ENCODE assay signal across 21 cellular contexts in the genomic region with DNA sequence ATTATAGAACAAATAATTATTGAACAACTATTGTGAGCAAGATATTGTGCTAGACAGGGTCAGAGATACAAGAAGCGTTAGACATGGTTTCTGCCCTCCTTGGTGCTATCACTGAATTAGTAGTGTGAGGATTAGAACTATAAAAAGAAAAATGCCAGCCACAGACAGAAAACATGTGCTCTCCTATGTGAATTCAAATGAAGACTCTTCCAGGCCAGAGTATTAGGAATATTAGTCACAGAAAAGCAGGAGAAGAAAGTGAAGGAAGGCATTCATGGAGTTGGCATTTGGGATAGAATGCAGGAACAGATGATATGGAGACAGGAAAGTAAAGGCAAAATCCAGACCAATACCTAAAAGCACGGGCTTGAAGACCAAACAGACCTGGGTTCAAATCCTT.
DNase-seq lines count a peak whose midpoint lies in the region; ATAC-seq and TF ChIP-seq lines count a peak whose summit lies in the region.
"Had no signal": no experiment of that assay in that cellular context is flagged by ENCODE, and none has a peak within 500 bp of the region (broad histone marks: within the 10 kb centered on the region; RNA-seq: fewer than 3 reads in every experiment).

No MANE protein-coding gene starts in this region.

- in situ Hi-C loops in IMR-90 (cut with MboI; ENCODE audit: low sequenced_read_pairs): no loop called here

- H2AK9ac ChIP-seq in IMR-90 (replicated peaks; ENCODE audit: low read depth, low read length, poor library complexity): no peak overlapping the region

- no peaks in the 10 kb centered on the region for H4K20me1 ChIP-seq in IMR-90 (ENCODE audit: insufficient read depth, low read length)

- H3K36me3 ChIP-seq in IMR-90 (ENCODE audit: control insufficient read depth, insufficient read depth, low read length) (no peaks in the 10 kb centered on the region), right atrium auricular region (no peaks in the 10 kb centered on the region)
- H3K36me3 ChIP-seq: BE2C had no signal

- DNase-seq in IMR-90 (no peak), chondrocyte (ENCODE audit: low spot score) (no peak), nephron progenitor cell (no peak), kidney tubule cell (ENCODE audit: low spot score) (no peak), T-helper 9 cell (no peak), right atrium auricular region (ENCODE audit: low spot score) (no peak)
- DNase-seq: BE2C; CD4-positive, CD25-positive, alpha-beta regulatory T cell; COR-L47; DMS79 treated with DMSO at 0.1 percent for 48 hours; NCI-H1092 treated with DMSO at 0.1 percent for 48 hours; NCI-H1436 treated with DMSO at 0.1 percent for 48 hours; NCI-H2029; NCI-H2227 treated with DMSO at 0.1 percent for 48 hours; NCI-H510A; NCI-H774; SIG-M5; T-cell had no signal

- dilution Hi-C loops in IMR-90 (cut with HindIII; ENCODE audit: low sequenced_read_pairs, unreplicated experiment): no loop called here

- H2BK120ac ChIP-seq in IMR-90 (ENCODE audit: low read depth, low read length): peak overlapping the region; percentile 59; the same call in 1 of the 2 replicates

- H3K4me1 Mint-ChIP-seq in chondrocyte (ENCODE audit: low read depth) (peaks cover 49% of the 10 kb centered on the region), nephron progenitor cell (peaks cover 7% of the 10 kb centered on the region)
- H3K4me1 Mint-ChIP-seq: CD4-positive, CD25-positive, alpha-beta regulatory T cell; T-cell had no signal

- H4K8ac ChIP-seq in IMR-90 (ENCODE audit: low read depth in 2 of 2, low read length in 2 of 2): no peak overlapping the region

- H3K27me3 Mint-ChIP-seq in chondrocyte (ENCODE audit: low read depth): no peaks in the 10 kb centered on the region
- peaks cover 7% of the 10 kb centered on the region for H3K27me3 Mint-ChIP-seq in nephron progenitor cell (ENCODE audit: low read depth, poor library complexity)
- H3K27me3 Mint-ChIP-seq: CD4-positive, CD25-positive, alpha-beta regulatory T cell had no signal

- no peak overlapping the region; the same call in 1 of the 2 replicates for H3K18ac ChIP-seq in IMR-90 (ENCODE audit: low read depth, low read length)

- BruUV-seq in IMR-90 (replicated peaks; lab: Mats Ljungman, UMichigan): no TSS peak

- H3K9me3 Mint-ChIP-seq in chondrocyte (ENCODE audit: low read depth) (no peaks in the 10 kb centered on the region), nephron progenitor cell (peaks cover 20% of the 10 kb centered on the region)

- TF ChIP-seq POLR2A in IMR-90 (IDR thresholded peaks at IDR 0.05; ENCODE audit: low read depth, low read length): no peak

- no peak overlapping the region for H3K14ac ChIP-seq in IMR-90 (replicated peaks; ENCODE audit: low read depth, low read length)

- H2BK20ac ChIP-seq in IMR-90 (ENCODE audit: low read depth, low read length): peak overlapping the region; percentile 44

- H3K56ac ChIP-seq in IMR-90 (ENCODE audit: extremely low read depth, insufficient read depth, low read length): no peak overlapping the region

- peak overlapping the region; percentile 29; the same call in 1 of the 2 replicates for H3K4ac ChIP-seq in IMR-90 (ENCODE audit: low read depth, low read length)

- peaks cover 6% of the 10 kb centered on the region for H3K36me3 Mint-ChIP-seq in chondrocyte (ENCODE audit: low read depth)
- no peaks in the 10 kb centered on the region for H3K36me3 Mint-ChIP-seq in nephron progenitor cell (ENCODE audit: low read depth)
- H3K36me3 Mint-ChIP-seq: CD4-positive, CD25-positive, alpha-beta regulatory T cell; T-cell had no signal

- CTCF ChIA-PET in IMR-90 (lab: Yijun Ruan, JAX): no interaction called here

- ATAC-seq in IMR-90 (ENCODE audit: low read depth) (no peak), GM21717 (IDR thresholded peaks at IDR 0.05; ENCODE audit: unreplicated experiment) (no peak)
- ATAC-seq: Panc1, T-cell had no signal

- H3K9me1 ChIP-seq in IMR-90 (ENCODE audit: insufficient read depth, low read length): no peaks in the 10 kb centered on the region

- H2BK15ac ChIP-seq in IMR-90 (ENCODE audit: low read depth, low read length): peak overlapping the region; percentile 61; the same call in 1 of the 3 replicates

- H3K4me3 ChIP-seq in IMR-90 (ENCODE audit: insufficient read depth, low read depth, low read length) (no peak overlapping the region), right atrium auricular region (no peak overlapping the region)
- H3K4me3 ChIP-seq: K562 had no signal

- no peaks in the 10 kb centered on the region for H3K79me1 ChIP-seq in IMR-90 (ENCODE audit: low read depth in 1 of 2, low read length in 2 of 2)

- 0 out of 2 replicates have a peak overlapping the region, but pooled peaks have one; percentile 34 for H3K23ac ChIP-seq in IMR-90 (ENCODE audit: low read depth, low read length)

- H3K27me3 ChIP-seq in IMR-90 (ENCODE audit: control insufficient read depth, insufficient read depth, low read length): no peaks in the 10 kb centered on the region
- no peaks in the 10 kb centered on the region for H3K27me3 ChIP-seq in right atrium auricular region
- H3K27me3 ChIP-seq: BE2C had no signal

- H3K4me2 ChIP-seq in IMR-90 (ENCODE audit: low read depth, low read length): no peak overlapping the region

- no peaks in the 10 kb centered on the region for H3K9me3 ChIP-seq in IMR-90 (ENCODE audit: control insufficient read depth, insufficient read depth, low read length)
- no peaks in the 10 kb centered on the region for H3K9me3 ChIP-seq in right atrium auricular region
- H3K9me3 ChIP-seq: BE2C had no signal

- H4K5ac ChIP-seq in IMR-90 (ENCODE audit: low read depth, low read length): no peak overlapping the region

- intact Hi-C loops in IMR-90 (cut with micrococcal nuclease): no loop called here

- H3K4me1 ChIP-seq in IMR-90 (ENCODE audit: control insufficient read depth, insufficient read depth, low read length) (no peaks in the 10 kb centered on the region), right atrium auricular region (no peaks in the 10 kb centered on the region)

- H3K27ac Mint-ChIP-seq in chondrocyte (ENCODE audit: unreplicated experiment) (peak overlapping the region; percentile 91), nephron progenitor cell (peak overlapping the region; percentile 1)
- H3K27ac Mint-ChIP-seq: CD4-positive, CD25-positive, alpha-beta regulatory T cell; T-cell had no signal

- TF ChIP-seq RAD21 in IMR-90 (IDR thresholded peaks at IDR 0.05; ENCODE audit: low read length): no peak

- TF ChIP-seq CTCF in IMR-90 (conservative IDR thresholded peaks at IDR 0.05; ENCODE audit: low read depth, low read length) (no peak), chondrocyte (IDR thresholded peaks at IDR 0.05) (no peak), nephron progenitor cell (IDR thresholded peaks at IDR 0.05) (no peak), right atrium auricular region (IDR thresholded peaks at IDR 0.05) (no peak)

- H2AFZ ChIP-seq in IMR-90 (replicated peaks; ENCODE audit: low read length, poor library complexity): no peak overlapping the region

- H4K91ac ChIP-seq in IMR-90 (ENCODE audit: insufficient read depth, low read depth, low read length): no peak overlapping the region

- no peak overlapping the region for H3K9ac ChIP-seq in IMR-90 (ENCODE audit: low read depth, low read length)

- H2BK5ac ChIP-seq in IMR-90 (ENCODE audit: low read depth, low read length, poor library complexity, severe bottlenecking): no peak overlapping the region

- POLR2A ChIA-PET in IMR-90 (lab: Charles Lee; ENCODE audit: unreplicated experiment): no interaction called here

- no CpG with 5 or more reads among the region's 2 CpGs for WGBS in IMR-90 (ENCODE audit: extremely low coverage in 2 of 2, insufficient read length in 1 of 2), 2 experiments

- no peak overlapping the region for H3K27ac ChIP-seq in IMR-90 (ENCODE audit: insufficient read depth, low read length)
- no peak overlapping the region for H3K27ac ChIP-seq in right atrium auricular region

- no peak overlapping the region for H3K4me3 Mint-ChIP-seq in chondrocyte (ENCODE audit: unreplicated experiment)
- no peak overlapping the region for H3K4me3 Mint-ChIP-seq in nephron progenitor cell
- H3K4me3 Mint-ChIP-seq: CD4-positive, CD25-positive, alpha-beta regulatory T cell; T-cell had no signal

- 0 out of 2 replicates have a peak overlapping the region, but pooled peaks have one; percentile 23 for H2AK5ac ChIP-seq in IMR-90 (ENCODE audit: low read depth, low read length)

TF ChIP-seq in IMR-90, 13 proteins besides CTCF, POLR2A, EP300 and RAD21:
- TF ChIP-seq MAZ (IDR thresholded peaks at IDR 0.05; ENCODE audit: borderline replicate concordance, low read depth, low read length): no peak
- TF ChIP-seq MAFK (IDR thresholded peaks at IDR 0.05; ENCODE audit: low read depth, low read length): no peak
- TF ChIP-seq RCOR1 (IDR thresholded peaks at IDR 0.05; ENCODE audit: insufficient replicate concordance, low read length): no peak
- no peak for TF ChIP-seq NFE2L2 (IDR thresholded peaks at IDR 0.05; ENCODE audit: low read depth, low read length)
- TF ChIP-seq, protein P1, sequence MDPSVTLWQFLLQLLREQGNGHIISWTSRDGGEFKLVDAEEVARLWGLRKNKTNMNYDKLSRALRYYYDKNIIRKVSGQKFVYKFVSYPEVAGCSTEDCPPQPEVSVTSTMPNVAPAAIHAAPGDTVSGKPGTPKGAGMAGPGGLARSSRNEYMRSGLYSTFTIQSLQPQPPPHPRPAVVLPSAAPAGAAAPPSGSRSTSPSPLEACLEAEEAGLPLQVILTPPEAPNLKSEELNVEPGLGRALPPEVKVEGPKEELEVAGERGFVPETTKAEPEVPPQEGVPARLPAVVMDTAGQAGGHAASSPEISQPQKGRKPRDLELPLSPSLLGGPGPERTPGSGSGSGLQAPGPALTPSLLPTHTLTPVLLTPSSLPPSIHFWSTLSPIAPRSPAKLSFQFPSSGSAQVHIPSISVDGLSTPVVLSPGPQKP (IDR thresholded peaks at IDR 0.05; ENCODE audit: borderline replicate concordance, low read depth, low read length): no peak
- TF ChIP-seq, protein P2, sequence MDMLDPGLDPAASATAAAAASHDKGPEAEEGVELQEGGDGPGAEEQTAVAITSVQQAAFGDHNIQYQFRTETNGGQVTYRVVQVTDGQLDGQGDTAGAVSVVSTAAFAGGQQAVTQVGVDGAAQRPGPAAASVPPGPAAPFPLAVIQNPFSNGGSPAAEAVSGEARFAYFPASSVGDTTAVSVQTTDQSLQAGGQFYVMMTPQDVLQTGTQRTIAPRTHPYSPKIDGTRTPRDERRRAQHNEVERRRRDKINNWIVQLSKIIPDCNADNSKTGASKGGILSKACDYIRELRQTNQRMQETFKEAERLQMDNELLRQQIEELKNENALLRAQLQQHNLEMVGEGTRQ (IDR thresholded peaks at IDR 0.05; ENCODE audit: low read depth, low read length): no peak
- TF ChIP-seq SMC3 (IDR thresholded peaks at IDR 0.05; ENCODE audit: low read depth, low read length): no peak
- TF ChIP-seq CEBPB (IDR thresholded peaks at IDR 0.05; ENCODE audit: low read depth, low read length): no peak
- TF ChIP-seq BHLHE40 (IDR thresholded peaks at IDR 0.05; ENCODE audit: low read depth, low read length): no peak
- no peak for TF ChIP-seq FOS (IDR thresholded peaks at IDR 0.05; ENCODE audit: low read depth, low read length)
- no peak for TF ChIP-seq RFX5 (IDR thresholded peaks at IDR 0.05; ENCODE audit: low read depth, low read length)
- TF ChIP-seq MXI1 (IDR thresholded peaks at IDR 0.05; ENCODE audit: borderline replicate concordance, low read depth, low read length): no peak
- no peak for TF ChIP-seq CHD1 (IDR thresholded peaks at IDR 0.05; ENCODE audit: low read depth, low read length)
